ENCODE assay signal across 8 cellular contexts in genomic region chr11:117843666-117844484, GRCh38. TPM values are rescaled to one million over a fixed set of nuclear protein-coding genes. Genes with fewer than 3 reads are reported as not detected.
DNase-seq lines count a peak whose midpoint lies in the region; ATAC-seq and TF ChIP-seq lines count a peak whose summit lies in the region.

No MANE protein-coding gene starts in this region.

- intact Hi-C loops in breast epithelium (cut with DNase I; ENCODE audit: low total_unique reads), result loop anchor here (5.0 kb wide), 1 partner anchor 103 kb away; no protein-coding TSS in a partner anchor

- DNase-seq in NCI-H1436 (lab: John Stamatoyannopoulos, UW) (peak; percentile 61), NCI-H1436 treated with DMSO at 0.1 percent for 48 hours (lab: John Stamatoyannopoulos, UW) (no peak), NCI-H146 (lab: John Stamatoyannopoulos, UW) (peak; percentile 52), breast epithelium (ENCODE audit: low spot score in 2 of 2) (peak; percentile 67 to 84), islet precursor cell (peak; percentile 84)
- DNase-seq in activated CD4-positive, CD25-positive, alpha-beta regulatory T cell (lab: John Stamatoyannopoulos, UW), result peak; percentile 63 to 85 (median 72)
- DNase-seq in stimulated activated CD4-positive, alpha-beta T cell treated with anti-CD3 and anti-CD28 coated beads, Interleukin-1b, Interleukin-23, amount 100 ng/mL, for 24 hours (ENCODE audit: low read depth in 4 of 4, low spot score in 1 of 4), result peak; percentile 65 to 81 (median 76)

- no peak overlapping the region for H3K27ac ChIP-seq in breast epithelium

- H3K9me3 ChIP-seq in breast epithelium, result no peaks in the 10 kb centered on the region

- no peaks in the 10 kb centered on the region for H3K36me3 ChIP-seq in breast epithelium

- no peak for TF ChIP-seq POLR2A in breast epithelium (IDR thresholded peaks at IDR 0.05)

- H3K27me3 ChIP-seq in breast epithelium, result no peaks in the 10 kb centered on the region

- no peak overlapping the region for H3K4me3 ChIP-seq in breast epithelium

- no peak for ATAC-seq in HG02884 (IDR thresholded peaks at IDR 0.05; ENCODE audit: unreplicated experiment)

- peak; percentile 97 to 98 (median 98) for TF ChIP-seq CTCF in breast epithelium (IDR thresholded peaks at IDR 0.05)

- no peaks in the 10 kb centered on the region for H3K4me1 ChIP-seq in breast epithelium

RNA-seq across cellular contexts. Expression of gene FXYD2, which starts 19.3 kb away (rescaled TPM):
- total RNA-seq in breast epithelium, result 1 to 10 TPM in 2 of 3 donors, under 1 TPM in 1; 0.66 to 2.0 (median 1.3) TPM

RNA-seq across cellular contexts. Expression of gene FXYD6, which starts 32.6 kb away (rescaled TPM):
- 10 to 100 TPM; 16.0 to 25.0 (median 20.3) TPM for total RNA-seq in breast epithelium

RNA-seq across cellular contexts. Expression of gene DSCAML1, which starts 46.9 kb away (rescaled TPM):
- total RNA-seq in breast epithelium, result 1 to 10 TPM in 1 of 3 donors, under 1 TPM in 2; 0.33 to 1.8 (median 0.64) TPM
